12 cellular contexts compared by ENCODE assay signal in the genomic region with DNA sequence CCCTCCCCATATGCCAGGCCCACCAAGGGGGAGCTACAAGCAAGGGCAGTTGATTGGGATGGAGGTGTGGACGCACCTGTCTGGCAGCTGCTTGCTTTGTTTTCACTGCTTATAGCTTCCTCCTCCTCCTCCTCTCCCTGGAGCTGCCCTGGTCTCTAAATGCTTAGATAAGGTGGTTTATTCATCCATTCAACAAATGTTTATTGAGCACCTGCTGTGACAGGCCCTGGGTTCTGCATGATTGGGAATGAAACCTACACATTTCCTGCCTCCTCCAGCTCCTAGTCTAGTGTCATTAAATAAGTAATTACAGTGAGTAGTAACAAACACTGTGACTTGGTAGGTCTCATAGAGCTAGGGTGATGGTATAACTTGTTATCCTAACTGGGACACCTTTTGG. TPM values are rescaled to one million over a fixed set of nuclear protein-coding genes. Genes with fewer than 3 reads are reported as not detected.
A peak's percentile ranks its signal among the peaks of the same experiment; 100 is the strongest.
DNase-seq lines count a peak whose midpoint lies in the region; ATAC-seq lines count a peak whose summit lies in the region.
"Had no signal": no experiment of that assay in that cellular context is flagged by ENCODE, and none has a peak within 500 bp of the region (broad histone marks: within the 10 kb centered on the region; RNA-seq: fewer than 3 reads in every experiment).

No MANE protein-coding gene starts in this region.

- H3K4me1 Mint-ChIP-seq in IgD-negative memory B cell, result peaks cover 18 to 33% (median 31%) of the 10 kb centered on the region in 3 donors

- no peaks in the 10 kb centered on the region for H3K27me3 Mint-ChIP-seq in IgD-negative memory B cell

- H3K4me3 Mint-ChIP-seq in IgD-negative memory B cell, result no peak overlapping the region

- peak; percentile 73 for ATAC-seq in left colon
- ATAC-seq in HG02623 (IDR thresholded peaks at IDR 0.05; ENCODE audit: unreplicated experiment), result no peak
- no peak for ATAC-seq in HG03175 (IDR thresholded peaks at IDR 0.05; ENCODE audit: unreplicated experiment)
- ATAC-seq: body of pancreas had no signal

- H3K27ac Mint-ChIP-seq in IgD-negative memory B cell, result peak overlapping the region in 2 of 3 donors; percentile 3 to 64

- intact Hi-C loops in left colon (cut with DNase I, micrococcal nuclease), result loop anchor here in 1 of 2 donors (10.0 kb wide), 1 partner anchor 51 kb away; no protein-coding TSS in a partner anchor

- DNase-seq in COLO668 (lab: John Stamatoyannopoulos, UW; ENCODE audit: unreplicated experiment) (peak; percentile 76), NCI-H748 (lab: John Stamatoyannopoulos, UW; ENCODE audit: unreplicated experiment) (peak; percentile 99), left colon (no peak), midbrain (lab: John Stamatoyannopoulos, UW) (no peak)
- DNase-seq in activated CD4-positive, alpha-beta T cell treated with anti-CD3 and anti-CD28 coated beads for 4 hours, result no peak
- DNase-seq: activated CD4-positive, alpha-beta T cell treated with anti-CD3 and anti-CD28 coated beads for 48 hours; body of pancreas; hypothalamus; MM.1S had no signal

- no peaks in the 10 kb centered on the region for H3K36me3 Mint-ChIP-seq in IgD-negative memory B cell

- H3K9me3 Mint-ChIP-seq in IgD-negative memory B cell, result no peaks in the 10 kb centered on the region

RNA-seq across cellular contexts. Expression of a gene that starts 17.4 kb away (rescaled TPM):
- polyA plus RNA-seq in IgD-negative memory B cell, result 31.5 TPM
- 10 to 100 TPM; 13.0 to 13.3 TPM for total RNA-seq in left colon

Comparison
In these comparisons a context has a peak if more than half of its experiments do, and no peak if none do; other contexts are left out.
1. DNase-seq: peak in COLO668 (single experiment) and NCI-H748 (single experiment); none in left colon (0 of 2), activated CD4-positive, alpha-beta T cell treated with anti-CD3 and anti-CD28 coated beads for 4 hours (0 of 2) and midbrain (single experiment).